31 cellular contexts compared by ENCODE assay signal in the genomic region with DNA sequence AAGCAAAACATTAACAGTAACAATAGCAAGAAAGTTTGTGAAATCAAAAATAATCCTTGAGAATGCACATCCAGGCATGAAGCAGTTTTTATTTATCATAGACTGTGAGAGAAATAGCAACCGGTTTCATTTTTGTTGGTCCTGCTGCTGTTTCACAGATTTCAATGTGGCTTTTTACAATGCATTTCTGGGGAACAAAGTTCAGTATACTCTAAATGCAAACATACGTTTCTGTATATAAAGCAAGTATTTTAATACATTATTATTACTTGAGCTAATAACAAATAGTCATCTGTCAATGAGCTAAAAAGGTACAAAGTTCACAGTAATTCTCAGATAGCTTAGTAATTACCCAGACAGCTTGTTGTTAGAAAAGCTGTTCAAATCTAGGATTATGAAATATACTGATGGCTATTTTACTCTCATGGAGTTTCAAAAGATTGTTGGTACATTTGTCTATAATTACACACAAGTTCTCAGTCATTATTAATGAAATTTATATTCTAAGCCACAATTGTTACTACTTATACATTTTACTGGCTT. TPM values are rescaled to one million over a fixed set of nuclear protein-coding genes. Genes with fewer than 3 reads are reported as not detected.
DNase-seq lines count a peak whose midpoint lies in the region; ATAC-seq, FAIRE-seq and TF ChIP-seq lines count a peak whose summit lies in the region.
"Had no signal": no experiment of that assay in that cellular context is flagged by ENCODE, and none has a peak within 500 bp of the region (broad histone marks: within the 10 kb centered on the region; RNA-seq: fewer than 3 reads in every experiment).

No MANE protein-coding gene starts in this region.

- H4K91ac ChIP-seq in IMR-90 (ENCODE audit: insufficient read depth, low read depth, low read length), result no peak overlapping the region

- H3K23ac ChIP-seq in IMR-90 (ENCODE audit: low read depth, low read length), result no peak overlapping the region

- no peak overlapping the region for H3K4ac ChIP-seq in IMR-90 (ENCODE audit: low read depth, low read length)

- TF ChIP-seq POLR2A in A549 (IDR thresholded peaks at IDR 0.05; ENCODE audit: low read length), result no peak
- TF ChIP-seq POLR2A in IMR-90 (IDR thresholded peaks at IDR 0.05; ENCODE audit: low read depth, low read length), result no peak
- TF ChIP-seq POLR2A in right lobe of liver (IDR thresholded peaks at IDR 0.05), result no peak

- no peak overlapping the region for H2AFZ ChIP-seq in IMR-90 (replicated peaks; ENCODE audit: low read length, poor library complexity)
- H2AFZ ChIP-seq: neural progenitor cell had no signal

- no peak overlapping the region for H3K4me3 ChIP-seq in A549
- no peak overlapping the region for H3K4me3 ChIP-seq in IMR-90 (ENCODE audit: insufficient read depth, low read depth, low read length)
- H3K4me3 ChIP-seq in endocrine pancreas (ENCODE audit: control insufficient read depth, insufficient read depth, low read length), result peak overlapping the region; percentile 57
- H3K4me3 ChIP-seq in right lobe of liver, result peak overlapping the region in 1 of 3 donors; percentile 1
- H3K4me3 ChIP-seq: BLaER1, body of pancreas, dorsolateral prefrontal cortex, neural progenitor cell, Peyer's patch, right atrium auricular region had no signal

- POLR2A ChIA-PET in A549 (lab: Yijun Ruan, JAX), result no interaction called here
- POLR2A ChIA-PET in IMR-90 (lab: Charles Lee; ENCODE audit: unreplicated experiment), result no interaction called here

- BruUV-seq in IMR-90 (replicated peaks; lab: Mats Ljungman, UMichigan), result no TSS peak

- H3K9me3 ChIP-seq in A549 (no peaks in the 10 kb centered on the region), IMR-90 (ENCODE audit: control insufficient read depth, insufficient read depth, low read length) (no peaks in the 10 kb centered on the region), endocrine pancreas (ENCODE audit: control insufficient read depth, low read length) (no peaks in the 10 kb centered on the region), right lobe of liver (no peaks in the 10 kb centered on the region)
- H3K9me3 ChIP-seq: BLaER1, body of pancreas, Peyer's patch, right atrium auricular region had no signal

- no peak overlapping the region for H2BK5ac ChIP-seq in IMR-90 (ENCODE audit: low read depth, low read length, poor library complexity, severe bottlenecking)

- no peak overlapping the region for H4K8ac ChIP-seq in IMR-90 (ENCODE audit: low read depth in 2 of 2, low read length in 2 of 2)

- H3K9ac ChIP-seq in IMR-90 (ENCODE audit: low read depth, low read length), result no peak overlapping the region
- H3K9ac ChIP-seq in endocrine pancreas (ENCODE audit: control insufficient read depth, insufficient read depth, low read length), result no peak overlapping the region
- H3K9ac ChIP-seq: BLaER1, neural progenitor cell had no signal

- TF ChIP-seq RAD21 in A549 (conservative IDR thresholded peaks at IDR 0.05 in 1 of 2, IDR thresholded peaks at IDR 0.05 in 1 of 2) (no peak), IMR-90 (IDR thresholded peaks at IDR 0.05; ENCODE audit: low read length) (no peak)

- no peaks in the 10 kb centered on the region for H4K20me1 ChIP-seq in IMR-90 (ENCODE audit: insufficient read depth, low read length)
- H4K20me1 ChIP-seq: BLaER1 had no signal

- H3K4me2 ChIP-seq in A549, result peak overlapping the region; percentile 41
- H3K4me2 ChIP-seq in IMR-90 (ENCODE audit: low read depth, low read length), result peak overlapping the region; percentile 82
- H3K4me2 ChIP-seq: BLaER1, neural progenitor cell had no signal

- in situ Hi-C loops in IMR-90 (cut with MboI; ENCODE audit: low sequenced_read_pairs), result no loop called here

- no peak overlapping the region for H3K18ac ChIP-seq in IMR-90 (ENCODE audit: low read depth, low read length)

- dilution Hi-C loops in IMR-90 (cut with HindIII; ENCODE audit: low sequenced_read_pairs, unreplicated experiment), result no loop called here

- TF ChIP-seq EP300 in A549 (IDR thresholded peaks at IDR 0.05), result no peak

- DNase-seq in A549 (ENCODE audit: low read depth in 1 of 2, low spot score in 1 of 2) (no peak), IMR-90 (no peak), right lobe of liver (no peak), ureter (ENCODE audit: low spot score) (no peak), DMS114 treated with DMSO at 0.1 percent for 48 hours (lab: John Stamatoyannopoulos, UW; ENCODE audit: unreplicated experiment) (no peak)
- DNase-seq in stimulated activated CD8-positive, alpha-beta memory T cell treated with anti-CD3 and anti-CD28 coated beads, Interleukin-4, amount 100 ng/mL, for 48 hours, result no peak
- no peak for DNase-seq in activated CD4-positive, alpha-beta T cell treated with anti-CD3 and anti-CD28 coated beads, Interleukin-2, amount 50 U/mL, for 48 hours
- DNase-seq: activated CD4-positive, alpha-beta T cell treated with anti-CD3 and anti-CD28 coated beads, Interleukin-2, amount 10 ng/mL, durations not matched to agents 7 days and 5 days; activated naive CD4-positive, alpha-beta T cell; activated T-cell treated with anti-CD3 and anti-CD28 coated beads, Interleukin-2, amount 50 U/mL, for 72 hours; body of pancreas; cerebellar nuclear complex; COR-L47; DMS79 treated with DMSO at 0.1 percent for 48 hours; dorsolateral prefrontal cortex; head of caudate nucleus; KBM-7; mammary epithelial cell; NCI-H1694; NCI-H526; Peyer's patch; SHP77 treated with DMSO at 0.1 percent for 48 hours; stimulated activated CD4-positive, alpha-beta T cell treated with anti-CD3 and anti-CD28 coated beads, Interleukin-4, amount 100 ng/mL, for 4 hours; stimulated activated naive B cell treated with anti-CD40 and anti-IgM and Interleukin-4, amounts not matched to agents 10 μg/mL and 1 μg/mL and 100 μg/mL, for 72 hours had no signal

- TF ChIP-seq CTCF in A549 (IDR thresholded peaks at IDR 0.05) (no peak), IMR-90 (conservative IDR thresholded peaks at IDR 0.05; ENCODE audit: low read depth, low read length) (no peak), right lobe of liver (IDR thresholded peaks at IDR 0.05) (no peak)

- H2BK15ac ChIP-seq in IMR-90 (ENCODE audit: low read depth, low read length), result no peak overlapping the region

- no peak overlapping the region for H4K5ac ChIP-seq in IMR-90 (ENCODE audit: low read depth, low read length)

- CTCF ChIA-PET in A549 (lab: Yijun Ruan, JAX), result no interaction called here
- CTCF ChIA-PET in IMR-90 (lab: Yijun Ruan, JAX), result no interaction called here

- intact Hi-C loops in IMR-90 (cut with micrococcal nuclease), result no loop called here
- intact Hi-C loops in right lobe of liver (cut with DNase I), result no loop called here

- FAIRE-seq in A549 (lab: Jason Lieb, UNC), result no peak
- FAIRE-seq: GM18507, urothelium cell line had no signal

- no peak overlapping the region for H2BK20ac ChIP-seq in IMR-90 (ENCODE audit: low read depth, low read length)

- peaks cover 5 to 19% of the 10 kb centered on the region in 2 experiments; a peak in 3 of 4 replicates for H3K79me1 ChIP-seq in IMR-90 (ENCODE audit: low read depth in 1 of 2, low read length in 2 of 2)

- H3K27me3 ChIP-seq in IMR-90 (ENCODE audit: control insufficient read depth, insufficient read depth, low read length) (no peaks in the 10 kb centered on the region), endocrine pancreas (ENCODE audit: control insufficient read depth, insufficient read depth, low read length) (no peaks in the 10 kb centered on the region), right lobe of liver (no peaks in the 10 kb centered on the region)
- H3K27me3 ChIP-seq: BLaER1, body of pancreas, dorsolateral prefrontal cortex, neural progenitor cell, Peyer's patch, right atrium auricular region had no signal

- peaks cover 13% of the 10 kb centered on the region; the same call in 2 of the 3 replicates for H3K4me1 ChIP-seq in A549
- no peaks in the 10 kb centered on the region for H3K4me1 ChIP-seq in IMR-90 (ENCODE audit: control insufficient read depth, insufficient read depth, low read length)
- peaks cover 32% of the 10 kb centered on the region for H3K4me1 ChIP-seq in endocrine pancreas (ENCODE audit: control insufficient read depth, insufficient read depth, low read length)
- peaks cover 0 to 33% (median 15%) of the 10 kb centered on the region in 4 donors for H3K4me1 ChIP-seq in right lobe of liver
- H3K4me1 ChIP-seq: BLaER1, neural progenitor cell had no signal

- ATAC-seq in A549, result no peak
- no peak for ATAC-seq in IMR-90 (ENCODE audit: low read depth)
- ATAC-seq in right lobe of liver, result peak in 3 of 4 donors; percentile 55 to 73 (median 56)
- ATAC-seq: activated T-cell treated with anti-CD3 and anti-CD28 coated beads, Interleukin-2, amount 50 U/mL, for 72 hours; body of pancreas; stimulated activated naive B cell treated with anti-CD40 and anti-IgM and Interleukin-4, amounts not matched to agents 10 μg/mL and 1 μg/mL and 100 μg/mL, for 72 hours; WTC11 had no signal

- H3K36me3 ChIP-seq in IMR-90 (ENCODE audit: control insufficient read depth, insufficient read depth, low read length) (no peaks in the 10 kb centered on the region), endocrine pancreas (ENCODE audit: control insufficient read depth, insufficient read depth, low read length) (no peaks in the 10 kb centered on the region), right lobe of liver (no peaks in the 10 kb centered on the region)
- H3K36me3 ChIP-seq: neural progenitor cell, Peyer's patch, right atrium auricular region had no signal

- no peak overlapping the region for H3K56ac ChIP-seq in IMR-90 (ENCODE audit: extremely low read depth, insufficient read depth, low read length)

- WGBS in A549 (ENCODE audit: missing lambda C conversion rate), result 36% methylated on average over 2 of the region's 2 CpGs
- WGBS in IMR-90 (ENCODE audit: extremely low coverage in 2 of 2, insufficient read length in 1 of 2), 2 experiments, result no CpG with 5 or more reads among the region's 2 CpGs
- WGBS in right lobe of liver (ENCODE audit: insufficient coverage, low coverage, low lambda C conversion rate, missing lambda C conversion rate), result 22% methylated on average over 2 of the region's 2 CpGs

- H3K27ac ChIP-seq in A549 (no peak overlapping the region), IMR-90 (ENCODE audit: insufficient read depth, low read length) (no peak overlapping the region), right lobe of liver (peak overlapping the region; percentile 34 to 61 (median 46))
- H3K27ac ChIP-seq: BLaER1, dorsolateral prefrontal cortex, neural progenitor cell, Peyer's patch, right atrium auricular region had no signal

- H3K9me1 ChIP-seq in IMR-90 (ENCODE audit: insufficient read depth, low read length), result peaks cover 4% of the 10 kb centered on the region; the same call in 1 of the 2 replicates

- H3K14ac ChIP-seq in IMR-90 (replicated peaks; ENCODE audit: low read depth, low read length), result no peak overlapping the region

- no peak overlapping the region for H2BK120ac ChIP-seq in IMR-90 (ENCODE audit: low read depth, low read length)

- H2AK5ac ChIP-seq in IMR-90 (ENCODE audit: low read depth, low read length), result no peak overlapping the region

- H2AK9ac ChIP-seq in IMR-90 (replicated peaks; ENCODE audit: low read depth, low read length, poor library complexity), result no peak overlapping the region

RNA-seq across cellular contexts. Expression of a gene that starts 50.8 kb away (rescaled TPM):
- polyA plus RNA-seq in A549 (2011; rRNA removed) (20.7 and 23.5 TPM in 2 replicates), A549 (2017; fragmentation: RNase III; extraction: RNeasy Plus Mini Kit Qiagen cat#74134 plus additional on column Dnase treatment) (10.5 to 11.2 TPM (median 10.7 TPM) in 3 replicates), IMR-90 (2012; rRNA removed) (12.0 and 13.1 TPM in 2 replicates)
- polyA plus RNA-seq in A549 (2012; cell fraction: cytosol; rRNA removed), result 11.8 and 13.8 TPM in 2 replicates
- 6.2 and 10.4 TPM in 2 replicates for polyA plus RNA-seq in A549 (2012; cell fraction: nucleus; rRNA removed)
- polyA minus RNA-seq in A549 (2011; rRNA and poly(A)+ RNA removed), result 12.9 and 13.8 TPM in 2 replicates
- total RNA-seq in IMR-90 (2012; rRNA removed) (15.6 and 16.4 TPM in 2 replicates), right lobe of liver (10 to 100 TPM; 13.0 to 20.2 (median 15.0) TPM), ureter (48.3 TPM)
- polyA plus RNA-seq in IMR-90 (2012; cell fraction: cytosol; rRNA removed), result 3.5 and 6.0 TPM in 2 replicates
- 8.6 and 46.5 TPM in 2 replicates for polyA plus RNA-seq in IMR-90 (2012; cell fraction: nucleus; rRNA removed; ENCODE audit: low replicate concordance)

Comparison
In these comparisons a context has a peak if more than half of its experiments do, and no peak if none do; other contexts are left out.
1. ATAC-seq: peak in right lobe of liver (3 of 4); none in A549 (0 of 2) and IMR-90 (single experiment).
2. H3K27ac ChIP-seq: peak in right lobe of liver (3 of 3); none in A549 (0 of 2) and IMR-90 (single experiment).